ENCODE assay signal across 9 cellular contexts in genomic region chr1:207644852-207645631, GRCh38. TPM values are rescaled to one million over a fixed set of nuclear protein-coding genes. Genes with fewer than 3 reads are reported as not detected.
DNase-seq lines count a peak whose midpoint lies in the region; ATAC-seq and TF ChIP-seq lines count a peak whose summit lies in the region.
"Had no signal": no experiment of that assay in that cellular context is flagged by ENCODE, and none has a peak within 500 bp of the region (broad histone marks: within the 10 kb centered on the region; RNA-seq: fewer than 3 reads in every experiment).

TSS of gene CR1L (plus strand) at chr1:207645133. CDS start at chr1:207645234, 101 bp downstream.

- H3K36me3 Mint-ChIP-seq in nephron progenitor cell (ENCODE audit: low read depth): no peaks in the 10 kb centered on the region

- no peaks in the 10 kb centered on the region for H3K27me3 ChIP-seq in colonic mucosa

- peak; percentile 85 for ATAC-seq in GM21447 (IDR thresholded peaks at IDR 0.05; ENCODE audit: unreplicated experiment)

- H3K4me3 ChIP-seq in Jurkat, Clone E6-1 (ENCODE audit: low read length): peak within 1 kb of the TSS; percentile 41
- H3K4me3 ChIP-seq in colonic mucosa: peak within 1 kb of the TSS; percentile 35

- DNase-seq in COLO668 (lab: John Stamatoyannopoulos, UW; ENCODE audit: unreplicated experiment): peak; percentile 94
- no peak for DNase-seq in Jurkat, Clone E6-1 (ENCODE audit: low read depth, low spot score)
- DNase-seq in activated CD4-positive, alpha-beta T cell treated with anti-CD3 and anti-CD28 coated beads for 48 hours: peak; percentile 85
- peak; percentile 77 for DNase-seq in colonic mucosa
- DNase-seq in left kidney (ENCODE audit: low read depth, low spot score): peak; percentile 95
- DNase-seq in stimulated activated CD4-positive, alpha-beta T cell treated with anti-CD3 and anti-CD28 coated beads, Interleukin-4, amount 100 ng/mL, for 24 hours: peak; percentile 73
- no peak for DNase-seq in nephron progenitor cell

- no peak within 1 kb of the TSS for H3K4me3 Mint-ChIP-seq in nephron progenitor cell

- H3K9ac ChIP-seq in colonic mucosa (ENCODE audit: low read depth in 2 of 2, low read length in 2 of 2): peak within 1 kb of the TSS in 1 of 2 donors; percentile 32

- no peaks in the 10 kb centered on the region for H3K9me3 Mint-ChIP-seq in nephron progenitor cell

- H3K4me1 Mint-ChIP-seq in nephron progenitor cell: peaks cover 34% of the 10 kb centered on the region

- H3K27ac ChIP-seq in colonic mucosa: no peak within 1 kb of the TSS

- intact Hi-C loops in colonic mucosa (cut with DNase I): no loop called here

- peaks cover 3% of the 10 kb centered on the region for H3K27me3 Mint-ChIP-seq in nephron progenitor cell (ENCODE audit: low read depth, poor library complexity)

- TF ChIP-seq CTCF in colonic mucosa (IDR thresholded peaks at IDR 0.05) (no peak), nephron progenitor cell (IDR thresholded peaks at IDR 0.05) (no peak)

- no peaks in the 10 kb centered on the region for H3K4me1 ChIP-seq in colonic mucosa

- no peaks in the 10 kb centered on the region for H3K9me3 ChIP-seq in colonic mucosa

- no peaks in the 10 kb centered on the region for H3K36me3 ChIP-seq in colonic mucosa

- no peak within 1 kb of the TSS for H3K27ac Mint-ChIP-seq in nephron progenitor cell

RNA-seq across cellular contexts. Expression of gene CR1L, which starts in this region (rescaled TPM):
- not detected for polyA plus RNA-seq in Jurkat, Clone E6-1 (2012; ENCODE audit: insufficient read depth, insufficient read length)
- total RNA-seq in colonic mucosa: not detected
- total RNA-seq: HT1080 had no signal

Comparison
In these comparisons a context has a peak if more than half of its experiments do, and no peak if none do; other contexts are left out.
1. Peak in DNase-seq and H3K4me3 ChIP-seq in colonic mucosa; RNA of the gene not detected or under 1 TPM.
2. DNase-seq: peak in COLO668 (single experiment), activated CD4-positive, alpha-beta T cell treated with anti-CD3 and anti-CD28 coated beads for 48 hours (single experiment), left kidney (single experiment) and stimulated activated CD4-positive, alpha-beta T cell treated with anti-CD3 and anti-CD28 coated beads, Interleukin-4, amount 100 ng/mL, for 24 hours (single experiment); none in Jurkat, Clone E6-1 (single experiment) and nephron progenitor cell (single experiment).